8 cellular contexts compared by ENCODE assay signal in the genomic region with DNA sequence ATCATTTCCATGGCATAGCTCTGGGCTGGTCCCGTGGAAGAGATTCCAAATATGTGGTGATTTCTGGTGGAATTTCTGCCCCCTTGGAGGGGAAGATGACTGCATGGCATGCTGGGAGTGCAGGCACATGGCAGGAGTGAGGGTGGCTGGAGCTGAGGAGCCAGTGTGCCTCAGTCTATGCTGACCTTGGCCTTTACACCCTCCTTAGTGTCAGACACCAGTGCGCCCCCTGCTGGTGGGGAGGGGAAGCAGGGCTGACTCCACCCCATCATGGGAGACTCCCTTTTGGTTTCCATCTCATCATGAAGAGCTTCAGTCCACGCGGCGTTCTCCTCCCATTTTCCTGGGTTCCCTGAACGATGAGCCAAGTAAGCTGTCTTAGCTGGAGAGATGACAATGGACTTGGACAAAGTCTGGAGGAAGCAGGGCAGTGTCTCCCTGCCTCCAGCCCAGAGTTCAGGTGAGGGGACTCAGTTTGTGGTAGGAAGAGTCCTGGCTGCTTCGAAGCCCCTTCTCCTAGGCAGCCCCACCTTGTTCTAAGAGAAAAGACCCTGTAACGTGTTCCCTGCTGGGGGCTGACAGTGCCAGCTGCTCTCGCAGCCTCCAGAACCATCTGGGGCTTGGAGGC. TPM values are rescaled to one million over a fixed set of nuclear protein-coding genes. Genes with fewer than 3 reads are reported as not detected.
DNase-seq lines count a peak whose midpoint lies in the region; ATAC-seq and TF ChIP-seq lines count a peak whose summit lies in the region.

No MANE protein-coding gene starts in this region.

- H3K36me3 Mint-ChIP-seq in activated T-cell treated with anti-CD3 and anti-CD28 coated beads, Interleukin-2, amount 50 U/mL, for 24 hours (ENCODE audit: low read depth): peaks cover 60% of the 10 kb centered on the region

- peaks cover 2% of the 10 kb centered on the region; the same call in 1 of the 2 replicates for H3K36me3 ChIP-seq in BJ (ENCODE audit: control insufficient read depth, insufficient read depth, low read length)
- H3K36me3 ChIP-seq in PC-9 (ENCODE audit: low read depth): peaks cover 28% of the 10 kb centered on the region

- H3K4me3 ChIP-seq in BJ (ENCODE audit: low read depth, low read length) (no peak overlapping the region), PC-9 (no peak overlapping the region)

- no peaks in the 10 kb centered on the region for H3K9me3 ChIP-seq in PC-9 (ENCODE audit: insufficient read depth, low read depth)

- H3K27me3 Mint-ChIP-seq in activated T-cell treated with anti-CD3 and anti-CD28 coated beads, Interleukin-2, amount 50 U/mL, for 24 hours: no peaks in the 10 kb centered on the region

- no peaks in the 10 kb centered on the region for H3K27me3 ChIP-seq in BJ (ENCODE audit: control insufficient read depth, insufficient read depth, low read length)
- no peaks in the 10 kb centered on the region for H3K27me3 ChIP-seq in PC-9 (ENCODE audit: insufficient read depth, low read depth)

- H4K20me1 ChIP-seq in PC-9 (ENCODE audit: insufficient read depth): no peaks in the 10 kb centered on the region

- no peak overlapping the region for H3K4me3 Mint-ChIP-seq in activated T-cell treated with anti-CD3 and anti-CD28 coated beads, Interleukin-2, amount 50 U/mL, for 24 hours

- H3F3A ChIP-seq in PC-9 (ENCODE audit: insufficient read depth, low read depth): peaks cover 25% of the 10 kb centered on the region; the same call in 1 of the 2 replicates

- H3K4me2 ChIP-seq in PC-9: no peak overlapping the region

- no peaks in the 10 kb centered on the region for H3K9me2 ChIP-seq in PC-9 (ENCODE audit: insufficient read depth)

- intact Hi-C loops in PC-9 (cut with micrococcal nuclease; ENCODE audit: unreplicated experiment): no loop called here

- POLR2A ChIA-PET in BJ (lab: Charles Lee): interaction anchor here (0.6 kb wide), 1 partner anchor 26 kb away, joined by 3 read pairs; a partner anchor contains a TSS
- POLR2A ChIA-PET in PC-9 (lab: Charles Lee; ENCODE audit: unreplicated experiment): interaction anchor here (0.6 kb wide), 1 partner anchor 53 kb away, joined by 3 read pairs; no protein-coding TSS in a partner anchor

- H3K27ac Mint-ChIP-seq in activated T-cell treated with anti-CD3 and anti-CD28 coated beads, Interleukin-2, amount 50 U/mL, for 24 hours: no peak overlapping the region

- H3K4me1 Mint-ChIP-seq in activated T-cell treated with anti-CD3 and anti-CD28 coated beads, Interleukin-2, amount 50 U/mL, for 24 hours (ENCODE audit: low read depth): no peaks in the 10 kb centered on the region

- peak; percentile 62 for ATAC-seq in GM19463 (IDR thresholded peaks at IDR 0.05; ENCODE audit: unreplicated experiment)
- ATAC-seq in GM19452 (IDR thresholded peaks at IDR 0.05; ENCODE audit: unreplicated experiment): no peak

- no peaks in the 10 kb centered on the region for H3K79me2 ChIP-seq in PC-9 (ENCODE audit: low read depth)

- peaks cover 16% of the 10 kb centered on the region; the same call in 1 of the 2 replicates for H3K4me1 ChIP-seq in PC-9 (replicated peaks; ENCODE audit: insufficient read depth)

- CTCF ChIA-PET in BJ (lab: Yijun Ruan, JAX): interaction anchor here (0.8 to 12.0 kb wide), 14 partner anchors 9 to 155 kb away, joined by 3 to 345 read pairs (median 6); a partner anchor contains a TSS
- CTCF ChIA-PET in PC-9 (lab: Charles Lee): interaction anchor here (0.6 to 1.3 kb wide), 5 partner anchors 11 to 561 kb away, joined by 3 to 10 read pairs (median 3); no protein-coding TSS in a partner anchor

- no TSS peak for BruUV-seq in PC-9 (replicated peaks; lab: Mats Ljungman, UMichigan)

- H3K9me3 Mint-ChIP-seq in activated T-cell treated with anti-CD3 and anti-CD28 coated beads, Interleukin-2, amount 50 U/mL, for 24 hours: no peaks in the 10 kb centered on the region

- no peak overlapping the region for H2AFZ ChIP-seq in PC-9

- no peak overlapping the region for H3K27ac ChIP-seq in PC-9

- TF ChIP-seq CTCF in BJ (IDR thresholded peaks at IDR 0.05; ENCODE audit: insufficient read depth, low read depth, low read length): peak; percentile 75
- TF ChIP-seq CTCF in PC-9 (conservative IDR thresholded peaks at IDR 0.05): peak; percentile 96

- DNase-seq in BJ (ENCODE audit: low read depth) (no peak), PC-9 (peak in 1 of 2 experiments; percentile 28), germinal center (ENCODE audit: low spot score) (peak; percentile 63), NCI-H526 treated with DMSO at 0.1 percent for 48 hours (lab: John Stamatoyannopoulos, UW) (no peak)
- peak; percentile 83 for DNase-seq in activated T-cell treated with anti-CD3 and anti-CD28 coated beads, Interleukin-2, amount 50 U/mL, for 24 hours
- DNase-seq in stimulated activated CD4-positive, alpha-beta T cell treated with anti-CD3 and anti-CD28 coated beads, Interleukin-1b, Interleukin-23, amount 100 ng/mL, for 1 hour (ENCODE audit: low read depth in 2 of 2): peak; percentile 42 to 65

RNA-seq across cellular contexts. Expression of a gene that starts 10.3 kb away (rescaled TPM):
- 4.3 and 5.7 TPM in 2 replicates for polyA plus RNA-seq in BJ (2011; rRNA removed)
- 8.1 and 8.6 TPM in 2 replicates for polyA minus RNA-seq in BJ (2011; rRNA and poly(A)+ RNA removed)
- total RNA-seq in PC-9 (2021): not detected in 2 replicates

RNA-seq across cellular contexts. Expression of a gene that starts 25.7 kb away (rescaled TPM):
- 37.3 and 46.2 TPM in 2 replicates for polyA plus RNA-seq in BJ (2011; rRNA removed)
- 35.2 and 49.0 TPM in 2 replicates for polyA minus RNA-seq in BJ (2011; rRNA and poly(A)+ RNA removed)
- total RNA-seq in PC-9 (2021): 32.1 and 36.5 TPM in 2 replicates

RNA-seq across cellular contexts. Expression of a gene that starts 52.1 kb away (rescaled TPM):
- polyA plus RNA-seq in BJ (2011; rRNA removed): 22.9 and 34.8 TPM in 2 replicates
- 16.0 and 21.8 TPM in 2 replicates for polyA minus RNA-seq in BJ (2011; rRNA and poly(A)+ RNA removed)
- 0.24 and 0.28 TPM in 2 replicates for total RNA-seq in PC-9 (2021)

Comparison
In these comparisons a context has a peak if more than half of its experiments do, and no peak if none do; other contexts are left out.
1. DNase-seq: peak in activated T-cell treated with anti-CD3 and anti-CD28 coated beads, Interleukin-2, amount 50 U/mL, for 24 hours (single experiment), germinal center (single experiment) and stimulated activated CD4-positive, alpha-beta T cell treated with anti-CD3 and anti-CD28 coated beads, Interleukin-1b, Interleukin-23, amount 100 ng/mL, for 1 hour (2 of 2); none in BJ (single experiment) and NCI-H526 treated with DMSO at 0.1 percent for 48 hours (single experiment).